Comparison of ENCODE assay signal across 21 cellular contexts in the genomic region with DNA sequence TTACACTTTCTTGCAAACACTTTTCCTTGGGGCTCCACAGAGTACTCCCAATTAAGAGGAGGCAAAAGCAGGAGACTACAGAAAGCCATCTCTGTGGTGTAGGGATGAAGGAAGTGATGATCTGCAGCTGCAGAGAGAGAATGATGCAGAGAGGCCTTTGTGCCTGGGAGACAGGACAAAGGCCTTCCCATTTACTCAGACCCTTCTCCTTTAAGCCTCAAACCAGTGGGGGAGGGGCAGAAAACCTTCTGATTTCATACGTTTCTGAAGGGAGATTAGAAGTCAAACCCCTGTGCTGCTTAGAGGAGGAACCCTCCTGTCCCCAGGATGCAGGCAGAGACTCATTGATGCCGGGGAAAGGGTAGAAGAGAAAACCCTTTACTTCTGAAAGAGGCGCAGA.
"Had no signal": no experiment of that assay in that cellular context is flagged by ENCODE, and none has a peak within 500 bp of the region (broad histone marks: within the 10 kb centered on the region; RNA-seq: fewer than 3 reads in every experiment).

No MANE protein-coding gene starts in this region.

- H3K27ac ChIP-seq: cardiac muscle cell, epithelial cell of prostate, foreskin keratinocyte, left ventricle myocardium inferior, neutrophil, parathyroid adenoma, sigmoid colon, upper lobe of right lung had no signal

- H3K27me3 Mint-ChIP-seq: activated CD4-positive, alpha-beta T cell treated with anti-CD3 and anti-CD28 coated beads for 36 hours; activated naive CD8-positive, alpha-beta T cell; stimulated activated memory B cell treated with anti-CD40 and anti-IgM and Interleukin-4, amounts not matched to agents 10 μg/mL and 1 μg/mL and 100 μg/mL, for 72 hours; T-helper 17 cell had no signal

- H3K4me1 Mint-ChIP-seq: activated CD4-positive, alpha-beta T cell treated with anti-CD3 and anti-CD28 coated beads for 36 hours; immature natural killer cell; naive B cell; stimulated activated memory B cell treated with anti-CD40 and anti-IgM and Interleukin-4, amounts not matched to agents 10 μg/mL and 1 μg/mL and 100 μg/mL, for 72 hours had no signal

- H3K4me3 ChIP-seq: cardiac muscle cell, left ventricle myocardium inferior, sigmoid colon, upper lobe of right lung had no signal

- H3K27me3 ChIP-seq: cardiac muscle cell, foreskin keratinocyte, sigmoid colon, upper lobe of right lung had no signal

- H3K79me2 ChIP-seq: parathyroid adenoma had no signal

- H3K36me3 ChIP-seq: neutrophil, upper lobe of right lung had no signal

- DNase-seq: activated CD4-positive, alpha-beta T cell treated with anti-CD3 and anti-CD28 coated beads for 36 hours; activated CD4-positive, alpha-beta T cell treated with anti-CD3 and anti-CD28 coated beads, Interleukin-2, amount 50 U/mL, for 48 hours; activated gamma-delta T cell treated with Interleukin-2 at 50 U/mL for 16 hours; dermis blood vessel endothelial cell; foreskin keratinocyte; glutamatergic neuron; immature natural killer cell; kidney glomerular epithelial cell; left ventricle myocardium inferior; mammary epithelial cell; naive B cell; sigmoid colon; stimulated activated CD4-positive, alpha-beta T cell treated with anti-CD3 and anti-CD28 coated beads, Interleukin-4, amount 100 ng/mL, for 4 hours; T-helper 17 cell; upper lobe of right lung had no signal

- ATAC-seq: activated CD4-positive, alpha-beta T cell treated with anti-CD3 and anti-CD28 coated beads for 36 hours; foreskin keratinocyte; stimulated activated memory B cell treated with anti-CD40 and anti-IgM and Interleukin-4, amounts not matched to agents 10 μg/mL and 1 μg/mL and 100 μg/mL, for 72 hours; T-helper 17 cell; upper lobe of right lung had no signal

- H3K27ac Mint-ChIP-seq: activated CD4-positive, alpha-beta T cell treated with anti-CD3 and anti-CD28 coated beads for 36 hours; activated naive CD8-positive, alpha-beta T cell; immature natural killer cell; naive B cell; stimulated activated memory B cell treated with anti-CD40 and anti-IgM and Interleukin-4, amounts not matched to agents 10 μg/mL and 1 μg/mL and 100 μg/mL, for 72 hours; T-helper 17 cell had no signal

- H3K4me1 ChIP-seq: foreskin keratinocyte, left ventricle myocardium inferior, parathyroid adenoma, sigmoid colon, upper lobe of right lung had no signal

- H3K9me3 ChIP-seq: neutrophil, sigmoid colon, upper lobe of right lung had no signal

- H3K4me3 Mint-ChIP-seq: activated CD4-positive, alpha-beta T cell treated with anti-CD3 and anti-CD28 coated beads for 36 hours; activated naive CD8-positive, alpha-beta T cell; immature natural killer cell; naive B cell; stimulated activated memory B cell treated with anti-CD40 and anti-IgM and Interleukin-4, amounts not matched to agents 10 μg/mL and 1 μg/mL and 100 μg/mL, for 72 hours; T-helper 17 cell had no signal

- H3K9ac ChIP-seq: parathyroid adenoma had no signal

- H2AFZ ChIP-seq: parathyroid adenoma had no signal
